Comparison of ENCODE assay signal across 9 cellular contexts in the genomic region with DNA sequence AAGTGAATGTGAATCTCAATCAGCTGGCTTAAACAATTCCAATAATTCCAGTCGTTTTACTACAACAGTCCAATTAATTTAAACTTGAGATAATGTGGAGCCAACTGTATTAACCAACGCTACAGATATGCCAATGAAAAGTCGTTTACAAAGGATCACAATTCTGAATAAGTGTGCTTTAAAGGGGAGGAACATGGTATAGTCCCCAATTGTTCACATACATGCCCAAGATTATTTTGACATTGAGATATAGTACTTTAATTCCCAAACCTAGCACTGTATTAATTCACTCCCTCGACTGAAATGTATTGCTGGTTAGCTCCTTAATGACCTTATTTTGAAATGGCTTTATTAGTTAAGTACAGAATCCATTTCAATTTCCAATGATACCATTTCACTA. TPM values are rescaled to one million over a fixed set of nuclear protein-coding genes. Genes with fewer than 3 reads are reported as not detected.
DNase-seq lines count a peak whose midpoint lies in the region; ATAC-seq and TF ChIP-seq lines count a peak whose summit lies in the region.
"Had no signal": no experiment of that assay in that cellular context is flagged by ENCODE, and none has a peak within 500 bp of the region (broad histone marks: within the 10 kb centered on the region; RNA-seq: fewer than 3 reads in every experiment).

No MANE protein-coding gene starts in this region.

- H3K36me3 Mint-ChIP-seq in CD4-positive, alpha-beta T cell (ENCODE audit: low read depth): peaks cover 29% of the 10 kb centered on the region
- peaks cover 44% of the 10 kb centered on the region for H3K36me3 Mint-ChIP-seq in effector memory CD8-positive, alpha-beta T cell (ENCODE audit: insufficient read depth)

- peak overlapping the region; percentile 93 for H3K4me3 Mint-ChIP-seq in CD4-positive, alpha-beta T cell
- peak overlapping the region; percentile 86 to 93 for H3K4me3 Mint-ChIP-seq in effector memory CD8-positive, alpha-beta T cell

- H3K27ac ChIP-seq in CD4-positive, alpha-beta T cell (ENCODE audit: low read depth, low read length): no peak overlapping the region

- no peaks in the 10 kb centered on the region for H3K9me3 ChIP-seq in CD4-positive, alpha-beta T cell (ENCODE audit: control insufficient read depth, low read length)
- H3K9me3 ChIP-seq in neuron (ENCODE audit: low read length): no peaks in the 10 kb centered on the region

- H3K4me1 ChIP-seq in neuron (ENCODE audit: insufficient read depth, low read length): peaks cover 26% of the 10 kb centered on the region

- no peaks in the 10 kb centered on the region for H3K27me3 Mint-ChIP-seq in CD4-positive, alpha-beta T cell
- H3K27me3 Mint-ChIP-seq in effector memory CD8-positive, alpha-beta T cell: no peaks in the 10 kb centered on the region

- POLR2A ChIA-PET in CD4-positive, alpha-beta T cell (lab: Charles Lee): interaction anchor here (0.8 to 4.2 kb wide), 8 partner anchors 15 to 1381 kb away, joined by 3 to 23 read pairs (median 6); partner anchors contain the start of genes ORC3, PNRC1, RARS2 and SLC35A1

- peaks cover 64% of the 10 kb centered on the region for H3K4me1 Mint-ChIP-seq in CD4-positive, alpha-beta T cell (ENCODE audit: low read depth)
- peaks cover 34 to 64% of the 10 kb centered on the region in 2 donors for H3K4me1 Mint-ChIP-seq in effector memory CD8-positive, alpha-beta T cell (ENCODE audit: low read depth in 2 of 2)

- H2AFZ ChIP-seq in neuron (ENCODE audit: low read depth, low read length): no peak overlapping the region

- WGBS in lower leg skin, 2 donors: 2 to 4% methylated on average over 4 of the region's 4 CpGs

- DNase-seq in CD4-positive, alpha-beta T cell: no peak
- DNase-seq in NB4 (ENCODE audit: low read depth) (no peak), lower leg skin (ENCODE audit: low spot score in 2 of 2) (no peak), SK-N-DZ (ENCODE audit: low spot score) (no peak), GM19240 (ENCODE audit: insufficient read length, low spot score) (no peak)
- DNase-seq in effector memory CD8-positive, alpha-beta T cell: no peak
- DNase-seq: NCI-H2081 had no signal

- intact Hi-C loops in CD4-positive, alpha-beta T cell (cut with DNase I, micrococcal nuclease): no loop called here
- intact Hi-C loops in lower leg skin (cut with DNase I; ENCODE audit: low total_unique reads): no loop called here

- H3K27ac Mint-ChIP-seq in CD4-positive, alpha-beta T cell: peak overlapping the region; percentile 90
- peak overlapping the region; percentile 93 to 94 for H3K27ac Mint-ChIP-seq in effector memory CD8-positive, alpha-beta T cell

- H3K4me3 ChIP-seq in NB4 (ENCODE audit: low read depth, low read length) (peak overlapping the region; percentile 93), neuron (ENCODE audit: low read length) (peak overlapping the region; percentile 100), lower leg skin (ENCODE audit: low read depth, poor library complexity, severe bottlenecking) (no peak overlapping the region)

- H3K9me3 Mint-ChIP-seq in CD4-positive, alpha-beta T cell: no peaks in the 10 kb centered on the region
- no peaks in the 10 kb centered on the region for H3K9me3 Mint-ChIP-seq in effector memory CD8-positive, alpha-beta T cell

- ATAC-seq in CD4-positive, alpha-beta T cell (ENCODE audit: poor library complexity): no peak
- ATAC-seq in effector memory CD8-positive, alpha-beta T cell (replicated peaks): no peak
- no peak for ATAC-seq in GM18498 (IDR thresholded peaks at IDR 0.05; ENCODE audit: unreplicated experiment)

- no peaks in the 10 kb centered on the region for H3K36me3 ChIP-seq in neuron (ENCODE audit: insufficient read depth, low read length)

- no peak for TF ChIP-seq POLR2A in NB4 (IDR thresholded peaks at IDR 0.05; ENCODE audit: extremely low read depth, insufficient read length)
- no peak for TF ChIP-seq POLR2A in lower leg skin (IDR thresholded peaks at IDR 0.05)

- CTCF ChIA-PET in CD4-positive, alpha-beta T cell (lab: Charles Lee): interaction anchor here (1.0 kb wide), 1 partner anchor 20 kb away, joined by 4 read pairs; no protein-coding TSS in a partner anchor

- H3K27me3 ChIP-seq in CD4-positive, alpha-beta T cell (ENCODE audit: control insufficient read depth, insufficient read depth, low read length): no peaks in the 10 kb centered on the region
- H3K27me3 ChIP-seq in neuron (ENCODE audit: insufficient read depth, low read length): no peaks in the 10 kb centered on the region

- no peak for TF ChIP-seq CTCF in CD4-positive, alpha-beta T cell (IDR thresholded peaks at IDR 0.05)
- TF ChIP-seq CTCF in NB4 (IDR thresholded peaks at IDR 0.05; ENCODE audit: low read depth, low read length): no peak
- no peak for TF ChIP-seq CTCF in lower leg skin (IDR thresholded peaks at IDR 0.05)

RNA-seq across cellular contexts. Expression of gene AKIRIN2, which starts 2.5 kb away (rescaled TPM):
- total RNA-seq in CD4-positive, alpha-beta T cell: 10 to 100 TPM; 91.0 to 92.5 TPM
- total RNA-seq in lower leg skin: 10 to 100 TPM; 11.2 to 30.3 (median 17.2) TPM
- polyA plus RNA-seq in SK-N-DZ (2014; cell fraction: cytosol; rRNA removed): 38.7 and 57.0 TPM in 2 replicates
- polyA plus RNA-seq in SK-N-DZ (2014; cell fraction: nucleus; rRNA removed): 21.6 and 37.7 TPM in 2 replicates
